ENCODE assay signal across 1 cellular context in genomic region chr10:72261323-72262018, GRCh38.
TF ChIP-seq lines count a peak whose summit lies in the region.

No MANE protein-coding gene starts in this region.

TF ChIP-seq in K562, 482 proteins besides CTCF, POLR2A, EP300 and RAD21 (continued from another document and continues in another):
- 0 out of 2 replicates have a peak, but pooled peaks have one; percentile 59 for TF ChIP-seq AFF4 (CRISPR knock-in tag; IDR thresholded peaks at IDR 0.05)
- no peak for TF ChIP-seq COPS2 (conservative IDR thresholded peaks at IDR 0.05)
- no peak for TF ChIP-seq ZNF318 (IDR thresholded peaks at IDR 0.05; ENCODE audit: borderline replicate concordance in 1 of 2, low read depth in 1 of 2)
- no peak for TF ChIP-seq PYGO2 (tag; IDR thresholded peaks at IDR 0.05)
- TF ChIP-seq ZNF408 (CRISPR knock-in tag; IDR thresholded peaks at IDR 0.05; ENCODE audit: low read depth): no peak
- TF ChIP-seq ZFP91 (CRISPR knock-in tag; IDR thresholded peaks at IDR 0.05): no peak
- no peak for TF ChIP-seq SIX5 (IDR thresholded peaks at IDR 0.05; ENCODE audit: borderline replicate concordance in 1 of 2, insufficient read depth in 1 of 2, low read depth in 1 of 2, low read length in 2 of 2)
- no peak for TF ChIP-seq ZBTB5 (IDR thresholded peaks at IDR 0.05)
- peak; percentile 2; the same call in 1 of the 2 replicates for TF ChIP-seq RBFOX2 (IDR thresholded peaks at IDR 0.05; ENCODE audit: low read depth, low read length)
- no peak for TF ChIP-seq ZBTB26 (CRISPR knock-in tag; IDR thresholded peaks at IDR 0.05)
- TF ChIP-seq ZNF263 (CRISPR knock-in tag; IDR thresholded peaks at IDR 0.05; ENCODE audit: borderline replicate concordance): no peak
- TF ChIP-seq PPARD (CRISPR knock-in tag; IDR thresholded peaks at IDR 0.05): no peak
- TF ChIP-seq SMARCB1 (IDR thresholded peaks at IDR 0.05; ENCODE audit: insufficient read length, low read depth): no peak
- no peak for TF ChIP-seq SP1 (CRISPR knock-in tag; IDR thresholded peaks at IDR 0.05)
- TF ChIP-seq RHOXF2B (CRISPR knock-in tag; conservative IDR thresholded peaks at IDR 0.05): no peak
- no peak for TF ChIP-seq HOXB6 (CRISPR knock-in tag; IDR thresholded peaks at IDR 0.05; ENCODE audit: borderline replicate concordance)
- peak; percentile 0 for TF ChIP-seq PRPF4 (IDR thresholded peaks at IDR 0.05; ENCODE audit: insufficient read depth, low read depth, low read length, poor library complexity, severe bottlenecking)
- TF ChIP-seq TRIM24 (IDR thresholded peaks at IDR 0.05): no peak
- TF ChIP-seq ZNF639 (CRISPR knock-in tag; conservative IDR thresholded peaks at IDR 0.05 in 1 of 2, IDR thresholded peaks at IDR 0.05 in 1 of 2): no peak; a peak in 1 of 4 replicates
- peak; percentile 8; the same call in 1 of the 2 replicates for TF ChIP-seq LEF1 (IDR thresholded peaks at IDR 0.05)
- TF ChIP-seq ZKSCAN1 (IDR thresholded peaks at IDR 0.05; ENCODE audit: low read depth, low read length): no peak
- TF ChIP-seq MEF2A (IDR thresholded peaks at IDR 0.05; ENCODE audit: control insufficient read depth, low read depth, low read length): no peak
- TF ChIP-seq TBL1XR1 (IDR thresholded peaks at IDR 0.05; ENCODE audit: low read length in 2 of 2): peak in 1 of 2 experiments; percentile 85; a peak in 2 of 4 replicates
- 0 out of 2 replicates have a peak, but pooled peaks have one; percentile 85 for TF ChIP-seq HOMEZ (CRISPR knock-in tag; IDR thresholded peaks at IDR 0.05)
- no peak for TF ChIP-seq ELK3 (CRISPR knock-in tag; IDR thresholded peaks at IDR 0.05)
- TF ChIP-seq DIDO1 (tag; IDR thresholded peaks at IDR 0.05; ENCODE audit: low read depth): no peak
- no peak for TF ChIP-seq ZNF316 (IDR thresholded peaks at IDR 0.05)
- peak; percentile 28; the same call in 1 of the 2 replicates for TF ChIP-seq MAFG (tag; conservative IDR thresholded peaks at IDR 0.05)
- TF ChIP-seq MAFF (IDR thresholded peaks at IDR 0.05; ENCODE audit: low read length): peak; percentile 19; the same call in 1 of the 2 replicates
- no peak for TF ChIP-seq NFYB (IDR thresholded peaks at IDR 0.05; ENCODE audit: extremely low read depth, insufficient read length)
- TF ChIP-seq IRF2 (CRISPR knock-in tag; IDR thresholded peaks at IDR 0.05): no peak
- TF ChIP-seq KAT2B (IDR thresholded peaks at IDR 0.05; ENCODE audit: low read depth, low read length): no peak
- TF ChIP-seq SIN3B (IDR thresholded peaks at IDR 0.05; ENCODE audit: low read depth): no peak
- no peak for TF ChIP-seq POLR2H (tag; IDR thresholded peaks at IDR 0.05; ENCODE audit: low read depth)
- peak; percentile 29 for TF ChIP-seq NEUROD1 (IDR thresholded peaks at IDR 0.05; ENCODE audit: borderline replicate concordance, low read depth, low read length, partially characterized antibody)
- 0 out of 2 replicates have a peak, but pooled peaks have one; percentile 2 for TF ChIP-seq ERF (CRISPR knock-in tag; IDR thresholded peaks at IDR 0.05)
- no peak for TF ChIP-seq ZNF778 (CRISPR knock-in tag; IDR thresholded peaks at IDR 0.05)
- peak; percentile 55; the same call in 1 of the 2 replicates for TF ChIP-seq SMARCC2 (IDR thresholded peaks at IDR 0.05; ENCODE audit: low read depth)
- TF ChIP-seq CAMTA2 (CRISPR knock-in tag; conservative IDR thresholded peaks at IDR 0.05): no peak
